36 cellular contexts compared by ENCODE assay signal in the genomic region with DNA sequence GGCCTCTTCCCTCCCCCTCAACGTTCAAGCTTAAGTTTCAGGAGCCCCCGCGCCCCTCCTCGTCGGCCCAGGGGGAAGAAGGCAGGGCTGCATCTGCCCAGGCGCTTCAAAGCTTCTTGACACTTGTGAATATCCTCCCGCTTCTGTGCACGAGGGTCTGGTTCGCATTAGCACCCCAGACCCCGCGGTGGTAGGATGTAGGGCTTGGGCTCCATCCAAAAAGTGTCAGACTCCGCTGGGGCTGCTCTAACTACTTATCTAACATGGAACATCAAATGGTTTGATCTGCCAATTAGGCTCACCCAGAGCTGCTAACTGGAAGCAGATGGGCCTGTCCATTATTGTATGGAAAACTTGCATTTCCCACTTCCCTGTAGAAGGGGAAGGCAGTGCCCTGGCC. TPM values are rescaled to one million over a fixed set of nuclear protein-coding genes. Genes with fewer than 3 reads are reported as not detected.
"Had no signal": no experiment of that assay in that cellular context is flagged by ENCODE, and none has a peak within 500 bp of the region (broad histone marks: within the 10 kb centered on the region; RNA-seq: fewer than 3 reads in every experiment).

No MANE protein-coding gene starts in this region.

- H3K9ac ChIP-seq: parathyroid adenoma had no signal

- H3K4me1 Mint-ChIP-seq: mesothelial cell of epicardium; naive B cell; nephron; neural crest cell; stimulated activated memory B cell treated with anti-CD40 and anti-IgM and Interleukin-4, amounts not matched to agents 10 μg/mL and 1 μg/mL and 100 μg/mL, for 72 hours; stimulated activated naive CD8-positive, alpha-beta T cell treated with anti-CD3 and anti-CD28 coated beads, Interleukin-15, amount 100 ng/mL, for 72 hours had no signal

- DNase-seq: heart right ventricle; kidney glomerular epithelial cell; left cardiac atrium; left lung; lower lobe of right lung; mammary epithelial cell; mesenchymal stem cell; naive B cell; occipital lobe; psoas muscle; right lobe of liver; stimulated activated CD4-positive, alpha-beta T cell treated with anti-CD3 and anti-CD28 coated beads, Interleukin-1b, Interleukin-23, amount 100 ng/mL, for 48 hours; stimulated activated CD4-positive, alpha-beta T cell treated with anti-CD3 and anti-CD28 coated beads, Interleukin-2, amount 100 ng/mL, for 48 hours; stimulated activated CD4-positive, alpha-beta T cell treated with anti-CD3 and anti-CD28 coated beads, Interleukin-4, amount 100 ng/mL, for 4 hours; stimulated activated CD8-positive, alpha-beta memory T cell treated with anti-CD3 and anti-CD28 coated beads, Interleukin-4, amount 100 ng/mL, for 48 hours; stimulated activated naive CD4-positive, alpha-beta T cell treated with Interleukin-2 at 50 U/mL for 16 hours; stimulated activated naive CD8-positive, alpha-beta T cell treated with anti-CD3 and anti-CD28 coated beads, Interleukin-15, amount 100 ng/mL, for 72 hours; substantia nigra; uterus had no signal

- H3K36me3 ChIP-seq: heart right ventricle, left lung, lower lobe of right lung, right lobe of liver, tibial nerve, uterus had no signal

- H3K4me1 ChIP-seq: heart right ventricle, left lung, lower lobe of right lung, parathyroid adenoma, psoas muscle, right lobe of liver, tibial nerve, uterus had no signal

- H2AFZ ChIP-seq: hepatocyte, parathyroid adenoma had no signal

- H3K27ac ChIP-seq: heart right ventricle, hepatocyte, left lung, lower lobe of right lung, parathyroid adenoma, psoas muscle, right lobe of liver, tibial nerve, uterus had no signal

- H3K4me2 ChIP-seq: hepatocyte, smooth muscle cell had no signal

- H3K9me3 ChIP-seq: lower lobe of right lung, psoas muscle, right lobe of liver, uterus had no signal

- H3K79me2 ChIP-seq: hepatocyte, parathyroid adenoma had no signal

- H3K4me3 Mint-ChIP-seq: mesothelial cell of epicardium; naive B cell; nephron; neural crest cell; stimulated activated memory B cell treated with anti-CD40 and anti-IgM and Interleukin-4, amounts not matched to agents 10 μg/mL and 1 μg/mL and 100 μg/mL, for 72 hours; stimulated activated naive CD8-positive, alpha-beta T cell treated with anti-CD3 and anti-CD28 coated beads, Interleukin-15, amount 100 ng/mL, for 72 hours; type B pancreatic cell had no signal

- H3K36me3 Mint-ChIP-seq: mesothelial cell of epicardium; naive B cell; stimulated activated memory B cell treated with anti-CD40 and anti-IgM and Interleukin-4, amounts not matched to agents 10 μg/mL and 1 μg/mL and 100 μg/mL, for 72 hours; type B pancreatic cell had no signal

- H3K27ac Mint-ChIP-seq: mesothelial cell of epicardium; naive B cell; nephron; stimulated activated memory B cell treated with anti-CD40 and anti-IgM and Interleukin-4, amounts not matched to agents 10 μg/mL and 1 μg/mL and 100 μg/mL, for 72 hours; stimulated activated naive CD8-positive, alpha-beta T cell treated with anti-CD3 and anti-CD28 coated beads, Interleukin-15, amount 100 ng/mL, for 72 hours; type B pancreatic cell had no signal

- ATAC-seq: heart right ventricle; left cardiac atrium; left lung; lower lobe of right lung; psoas muscle; right lobe of liver; stimulated activated memory B cell treated with anti-CD40 and anti-IgM and Interleukin-4, amounts not matched to agents 10 μg/mL and 1 μg/mL and 100 μg/mL, for 72 hours; stimulated activated naive CD8-positive, alpha-beta T cell treated with anti-CD3 and anti-CD28 coated beads, Interleukin-15, amount 100 ng/mL, for 72 hours had no signal

- H3K4me3 ChIP-seq: heart right ventricle, hepatocyte, left lung, lower lobe of right lung, psoas muscle, right lobe of liver, smooth muscle cell, tibial nerve, uterus had no signal

- H3K27me3 ChIP-seq: right lobe of liver, uterus had no signal

RNA-seq across cellular contexts. Expression of gene TAS1R2, which starts 28.9 kb away (rescaled TPM):
- total RNA-seq: heart right ventricle, hepatocyte, left cardiac atrium, left lung, liver, lower lobe of right lung, mesothelial cell of epicardium, mononuclear cell, neural crest cell, occipital lobe, osteocyte, posterior vena cava, psoas muscle, skeletal muscle tissue, smooth muscle cell, temporal lobe, tibial nerve, ureter had no signal
- polyA plus RNA-seq: heart right ventricle, hepatocyte, keratinocyte, liver, mammary epithelial cell, psoas muscle, smooth muscle cell had no signal
